19 cellular contexts compared by ENCODE assay signal in genomic region chr6:22010102-22010501, GRCh38.
A peak's percentile ranks its signal among the peaks of the same experiment; 100 is the strongest.
DNase-seq lines count a peak whose midpoint lies in the region; ATAC-seq, FAIRE-seq and TF ChIP-seq lines count a peak whose summit lies in the region.
"Had no signal": no experiment of that assay in that cellular context is flagged by ENCODE, and none has a peak within 500 bp of the region (broad histone marks: within the 10 kb centered on the region; RNA-seq: fewer than 3 reads in every experiment).

No MANE protein-coding gene starts in this region.

- POLR2A ChIA-PET in IMR-90 (lab: Charles Lee; ENCODE audit: unreplicated experiment), result no interaction called here
- POLR2A ChIA-PET in H1 (lab: Charles Lee; ENCODE audit: partially characterized antibody), result interaction anchor here (1.4 kb wide), 1 partner anchor 23 kb away, joined by 3 read pairs; no protein-coding TSS in a partner anchor
- POLR2A ChIA-PET in activated CD4-positive, alpha-beta memory T cell treated with anti-CD3 and anti-CD28 coated beads, Interleukin-2, amount 10 ng/mL, durations not matched to agents 7 days and 5 days (lab: Charles Lee), result no interaction called here

- H2BK120ac ChIP-seq in IMR-90 (ENCODE audit: low read depth, low read length) (no peak overlapping the region; the same call in 1 of the 2 replicates), H1 (replicated peaks; ENCODE audit: low read depth, low read length) (no peak overlapping the region), trophoblast cell (ENCODE audit: insufficient read depth, low read length, poor library complexity) (no peak overlapping the region)

- no TSS peak for BruUV-seq in IMR-90 (replicated peaks; lab: Mats Ljungman, UMichigan)

- H3K9ac ChIP-seq in IMR-90 (ENCODE audit: low read depth, low read length) (no peak overlapping the region), H1 (replicated peaks in 1 of 4; ENCODE audit: extremely low read depth in 1 of 4, low read depth in 3 of 4, low read length in 3 of 4) (no peak overlapping the region; a peak in 1 of 7 replicates), trophoblast cell (ENCODE audit: low read length) (no peak overlapping the region)
- H3K9ac ChIP-seq: BLaER1 had no signal

- H3K4me3 ChIP-seq in IMR-90 (ENCODE audit: insufficient read depth, low read depth, low read length), result no peak overlapping the region
- no peak overlapping the region for H3K4me3 ChIP-seq in H1 (ENCODE audit: extremely low read depth in 1 of 4, insufficient read depth in 2 of 4, low read depth in 3 of 4, low read length in 4 of 4)
- H3K4me3 ChIP-seq in trophoblast cell (ENCODE audit: low read depth, low read length), result no peak overlapping the region
- H3K4me3 ChIP-seq: BLaER1 had no signal

- H3K79me1 ChIP-seq in IMR-90 (ENCODE audit: low read depth in 1 of 2, low read length in 2 of 2) (no peaks in the 10 kb centered on the region), H1 (ENCODE audit: low read depth, low read length) (no peaks in the 10 kb centered on the region; the same call in 1 of the 2 replicates), trophoblast cell (ENCODE audit: low read length) (peaks cover 5% of the 10 kb centered on the region)

- H3K79me2 ChIP-seq in H1 (ENCODE audit: control insufficient read depth in 1 of 2, insufficient read depth in 2 of 2, low read length in 2 of 2) (peaks cover 0 to 23% of the 10 kb centered on the region in 2 experiments; a peak in 2 of 4 replicates), trophoblast cell (ENCODE audit: control insufficient read depth, insufficient read depth, low read length, poor library complexity) (no peaks in the 10 kb centered on the region)

- no peak for FAIRE-seq in H1 (lab: Jason Lieb, UNC)
- FAIRE-seq: G401.6, GM12892 had no signal

- H2AFZ ChIP-seq in IMR-90 (replicated peaks; ENCODE audit: low read length, poor library complexity), result no peak overlapping the region
- H2AFZ ChIP-seq in H1 (ENCODE audit: low read length), result no peak overlapping the region
- H2AFZ ChIP-seq in trophoblast cell (ENCODE audit: insufficient read depth, low read length, poor library complexity), result no peak overlapping the region

- H2BK5ac ChIP-seq in IMR-90 (ENCODE audit: low read depth, low read length, poor library complexity, severe bottlenecking), result no peak overlapping the region
- no peak overlapping the region for H2BK5ac ChIP-seq in H1 (ENCODE audit: low read depth, low read length)
- H2BK5ac ChIP-seq in trophoblast cell (ENCODE audit: low read depth, low read length, poor library complexity), result no peak overlapping the region

- ATAC-seq in IMR-90 (ENCODE audit: low read depth), result no peak
- ATAC-seq in activated T-cell treated with anti-CD3 and anti-CD28 coated beads, Interleukin-2, amount 50 U/mL, for 4 hours, result no peak
- ATAC-seq: CD8-positive, alpha-beta T cell had no signal

- TF ChIP-seq POLR2A in IMR-90 (IDR thresholded peaks at IDR 0.05; ENCODE audit: low read depth, low read length) (no peak), H1 (IDR thresholded peaks at IDR 0.05; ENCODE audit: control extremely low read depth in 1 of 2, low read depth in 2 of 2, low read length in 2 of 2) (no peak)

- H3K9me3 ChIP-seq in IMR-90 (ENCODE audit: control insufficient read depth, insufficient read depth, low read length) (peaks cover 3% of the 10 kb centered on the region), H1 (ENCODE audit: insufficient read depth in 2 of 2, low read depth in 1 of 2, low read length in 1 of 2) (no peaks in the 10 kb centered on the region), trophoblast cell (ENCODE audit: insufficient read depth, low read depth, low read length) (no peaks in the 10 kb centered on the region)
- H3K9me3 ChIP-seq: Caco-2 had no signal

- H3K27ac Mint-ChIP-seq in activated CD4-positive, alpha-beta memory T cell treated with anti-CD3 and anti-CD28 coated beads, Interleukin-2, amount 10 ng/mL, durations not matched to agents 7 days and 5 days, result no peak overlapping the region
- H3K27ac Mint-ChIP-seq: B cell; CD4-positive, CD25-positive, alpha-beta regulatory T cell; CD8-positive, alpha-beta T cell had no signal

- no peak overlapping the region for H3K27ac ChIP-seq in IMR-90 (ENCODE audit: insufficient read depth, low read length)
- no peak overlapping the region for H3K27ac ChIP-seq in H1 (ENCODE audit: low read depth, low read length)
- no peak overlapping the region for H3K27ac ChIP-seq in trophoblast cell (ENCODE audit: low read depth, low read length)
- H3K27ac ChIP-seq: BLaER1, C4-2B had no signal

- in situ Hi-C loops in IMR-90 (cut with MboI; ENCODE audit: low sequenced_read_pairs), result no loop called here

- H3K4ac ChIP-seq in IMR-90 (ENCODE audit: low read depth, low read length) (peak overlapping the region; percentile 8; the same call in 1 of the 2 replicates), H1 (replicated peaks; ENCODE audit: insufficient read length, low read depth, low read length) (no peak overlapping the region), trophoblast cell (ENCODE audit: low read depth, low read length) (no peak overlapping the region)

- no peaks in the 10 kb centered on the region for H3K4me1 Mint-ChIP-seq in activated T-cell treated with anti-CD3 and anti-CD28 coated beads, Interleukin-2, amount 50 U/mL, for 4 hours (ENCODE audit: low read depth)
- H3K4me1 Mint-ChIP-seq in activated CD4-positive, alpha-beta memory T cell treated with anti-CD3 and anti-CD28 coated beads, Interleukin-2, amount 10 ng/mL, durations not matched to agents 7 days and 5 days, result no peaks in the 10 kb centered on the region
- H3K4me1 Mint-ChIP-seq: B cell; CD4-positive, CD25-positive, alpha-beta regulatory T cell had no signal

- no peak overlapping the region for H3K56ac ChIP-seq in IMR-90 (ENCODE audit: extremely low read depth, insufficient read depth, low read length)
- no peak overlapping the region for H3K56ac ChIP-seq in H1 (replicated peaks; ENCODE audit: insufficient read length, low read depth, low read length)

- intact Hi-C loops in IMR-90 (cut with micrococcal nuclease), result no loop called here

- H2AK5ac ChIP-seq in IMR-90 (ENCODE audit: low read depth, low read length) (peak overlapping the region; percentile 66; the same call in 1 of the 2 replicates), H1 (ENCODE audit: low read depth, low read length) (peak overlapping the region; percentile 80; the same call in 1 of the 2 replicates), trophoblast cell (ENCODE audit: low read length) (peak overlapping the region; percentile 60)

- dilution Hi-C loops in IMR-90 (cut with HindIII; ENCODE audit: low sequenced_read_pairs, unreplicated experiment), result no loop called here

- peaks cover 2% of the 10 kb centered on the region; the same call in 1 of the 2 replicates for H3K4me1 ChIP-seq in IMR-90 (ENCODE audit: control insufficient read depth, insufficient read depth, low read length)
- H3K4me1 ChIP-seq in H1 (replicated peaks in 1 of 4; ENCODE audit: control insufficient read depth in 3 of 4, insufficient read depth in 4 of 4, low read length in 3 of 4), result peaks cover 0 to 11% (median 4%) of the 10 kb centered on the region in 4 experiments; a peak in 4 of 7 replicates
- peaks cover 2 to 5% of the 10 kb centered on the region in 2 experiments for H3K4me1 ChIP-seq in trophoblast cell (ENCODE audit: control insufficient read depth in 1 of 2, insufficient read depth in 2 of 2, low read length in 2 of 2)
- H3K4me1 ChIP-seq: BLaER1 had no signal

- H3K4me2 ChIP-seq in IMR-90 (ENCODE audit: low read depth, low read length) (no peak overlapping the region), H1 (ENCODE audit: insufficient read depth in 1 of 2, low read depth in 2 of 2, low read length in 2 of 2) (no peak overlapping the region), trophoblast cell (ENCODE audit: low read length) (no peak overlapping the region)
- H3K4me2 ChIP-seq: BLaER1 had no signal

- H4K5ac ChIP-seq in IMR-90 (ENCODE audit: low read depth, low read length), result no peak overlapping the region
- no peak overlapping the region for H4K5ac ChIP-seq in H1 (ENCODE audit: insufficient read length, low read depth, low read length)

- H2BK20ac ChIP-seq in IMR-90 (ENCODE audit: low read depth, low read length) (no peak overlapping the region), H1 (ENCODE audit: low read length) (no peak overlapping the region)

- H3K27me3 ChIP-seq in IMR-90 (ENCODE audit: control insufficient read depth, insufficient read depth, low read length) (no peaks in the 10 kb centered on the region), H1 (replicated peaks in 1 of 4; ENCODE audit: control insufficient read depth in 3 of 4, extremely low read depth in 1 of 4, insufficient read depth in 3 of 4, low read length in 3 of 4) (no peaks in the 10 kb centered on the region), trophoblast cell (ENCODE audit: insufficient read depth, low read length) (no peaks in the 10 kb centered on the region)
- H3K27me3 ChIP-seq: BLaER1 had no signal

- H4K91ac ChIP-seq in IMR-90 (ENCODE audit: insufficient read depth, low read depth, low read length), result peak overlapping the region; percentile 39
- peak overlapping the region; percentile 34 for H4K91ac ChIP-seq in H1 (replicated peaks; ENCODE audit: insufficient read length, low read length)
- H4K91ac ChIP-seq in trophoblast cell (ENCODE audit: low read depth, low read length), result no peak overlapping the region

- H4K12ac ChIP-seq in trophoblast cell (ENCODE audit: low read depth, low read length), result no peak overlapping the region

- no peak for TF ChIP-seq EP300 in H1 (IDR thresholded peaks at IDR 0.05; ENCODE audit: borderline replicate concordance in 1 of 2, low read depth in 2 of 2, low read length in 2 of 2)

- H3K27me3 Mint-ChIP-seq in activated T-cell treated with anti-CD3 and anti-CD28 coated beads, Interleukin-2, amount 50 U/mL, for 4 hours (ENCODE audit: low read depth), result no peaks in the 10 kb centered on the region
- H3K27me3 Mint-ChIP-seq in activated CD4-positive, alpha-beta memory T cell treated with anti-CD3 and anti-CD28 coated beads, Interleukin-2, amount 10 ng/mL, durations not matched to agents 7 days and 5 days, result no peaks in the 10 kb centered on the region
- H3K27me3 Mint-ChIP-seq: B cell; CD4-positive, CD25-positive, alpha-beta regulatory T cell had no signal

- H2BK15ac ChIP-seq in IMR-90 (ENCODE audit: low read depth, low read length) (no peak overlapping the region), H1 (ENCODE audit: low read length) (no peak overlapping the region)

- no peak overlapping the region for H4K8ac ChIP-seq in IMR-90 (ENCODE audit: low read depth in 2 of 2, low read length in 2 of 2)
- H4K8ac ChIP-seq in H1 (ENCODE audit: extremely low read depth, insufficient read depth, low read length), result no peak overlapping the region
- no peak overlapping the region for H4K8ac ChIP-seq in trophoblast cell (ENCODE audit: low read depth, low read length)

- H3K23me2 ChIP-seq in H1 (ENCODE audit: low read depth, low read length), result no peaks in the 10 kb centered on the region

- no peaks in the 10 kb centered on the region for H3K9me3 Mint-ChIP-seq in activated T-cell treated with anti-CD3 and anti-CD28 coated beads, Interleukin-2, amount 50 U/mL, for 4 hours
- peaks cover 5% of the 10 kb centered on the region for H3K9me3 Mint-ChIP-seq in activated CD4-positive, alpha-beta memory T cell treated with anti-CD3 and anti-CD28 coated beads, Interleukin-2, amount 10 ng/mL, durations not matched to agents 7 days and 5 days
- H3K9me3 Mint-ChIP-seq: CD8-positive, alpha-beta T cell had no signal

- WGBS in IMR-90 (ENCODE audit: extremely low coverage in 2 of 2, insufficient read length in 1 of 2), 2 experiments, result no CpG with 5 or more reads among the region's 3 CpGs
- WGBS in H1 (ENCODE audit: extremely low coverage in 1 of 2, insufficient coverage in 1 of 2, insufficient read length in 1 of 2, insufficient replicate concordance in 2 of 2, low coverage in 1 of 2, low lambda C conversion rate in 2 of 2, missing lambda C conversion rate in 1 of 2), 2 experiments, result 77% methylated on average over 3 of the region's 3 CpGs; no CpG with 5 or more reads in 1 of the 2 experiments
- WGBS in trophoblast cell (ENCODE audit: extremely low coverage, insufficient coverage, insufficient read length), result no CpG with 5 or more reads among the region's 3 CpGs

- no peak for TF ChIP-seq CTCF in IMR-90 (conservative IDR thresholded peaks at IDR 0.05; ENCODE audit: low read depth, low read length)
- TF ChIP-seq CTCF in H1 (IDR thresholded peaks at IDR 0.05; ENCODE audit: control extremely low read depth in 1 of 3, insufficient read depth in 1 of 3, low read depth in 1 of 3, low read length in 3 of 3), result no peak

- H3K36me3 ChIP-seq in IMR-90 (ENCODE audit: control insufficient read depth, insufficient read depth, low read length) (no peaks in the 10 kb centered on the region), H1 (ENCODE audit: control insufficient read depth in 2 of 4, insufficient read depth in 4 of 4, low read length in 3 of 4) (no peaks in the 10 kb centered on the region), trophoblast cell (ENCODE audit: control insufficient read depth in 1 of 2, insufficient read depth in 2 of 2, low read length in 2 of 2) (peaks cover 2 to 3% of the 10 kb centered on the region in 2 experiments)

- H2BK12ac ChIP-seq in H1 (ENCODE audit: low read depth, low read length) (no peak overlapping the region; the same call in 1 of the 2 replicates), trophoblast cell (ENCODE audit: low read length) (no peak overlapping the region)

- H3K18ac ChIP-seq in IMR-90 (ENCODE audit: low read depth, low read length) (no peak overlapping the region), H1 (ENCODE audit: extremely low read depth, low read length) (no peak overlapping the region), trophoblast cell (ENCODE audit: low read length) (no peak overlapping the region)

- CTCF ChIA-PET in IMR-90 (lab: Yijun Ruan, JAX) (interaction anchor here (0.7 kb wide), 1 partner anchor 541 kb away, joined by 4 read pairs; no protein-coding TSS in a partner anchor), H1 (lab: Charles Lee; ENCODE audit: partially characterized antibody) (no interaction called here)
- CTCF ChIA-PET in activated CD4-positive, alpha-beta memory T cell treated with anti-CD3 and anti-CD28 coated beads, Interleukin-2, amount 10 ng/mL, durations not matched to agents 7 days and 5 days (lab: Charles Lee), result no interaction called here

- H3K4me3 Mint-ChIP-seq in activated T-cell treated with anti-CD3 and anti-CD28 coated beads, Interleukin-2, amount 50 U/mL, for 4 hours, result no peak overlapping the region
- H3K4me3 Mint-ChIP-seq in activated CD4-positive, alpha-beta memory T cell treated with anti-CD3 and anti-CD28 coated beads, Interleukin-2, amount 10 ng/mL, durations not matched to agents 7 days and 5 days, result no peak overlapping the region
- H3K4me3 Mint-ChIP-seq: B cell; CD4-positive, CD25-positive, alpha-beta regulatory T cell; CD8-positive, alpha-beta T cell had no signal

- H3K36me3 Mint-ChIP-seq in activated T-cell treated with anti-CD3 and anti-CD28 coated beads, Interleukin-2, amount 50 U/mL, for 4 hours (ENCODE audit: insufficient read depth), result no peaks in the 10 kb centered on the region
- no peaks in the 10 kb centered on the region for H3K36me3 Mint-ChIP-seq in activated CD4-positive, alpha-beta memory T cell treated with anti-CD3 and anti-CD28 coated beads, Interleukin-2, amount 10 ng/mL, durations not matched to agents 7 days and 5 days (ENCODE audit: low read depth)
- H3K36me3 Mint-ChIP-seq: CD4-positive, CD25-positive, alpha-beta regulatory T cell; CD8-positive, alpha-beta T cell had no signal

- H2AK9ac ChIP-seq in IMR-90 (replicated peaks; ENCODE audit: low read depth, low read length, poor library complexity), result no peak overlapping the region

- H3K23ac ChIP-seq in IMR-90 (ENCODE audit: low read depth, low read length), result no peak overlapping the region
- H3K23ac ChIP-seq in H1 (ENCODE audit: insufficient read length), result no peak overlapping the region
- H3K23ac ChIP-seq in trophoblast cell (ENCODE audit: low read length), result no peak overlapping the region

- DNase-seq in IMR-90 (no peak), H1 (ENCODE audit: low read depth in 1 of 2, low spot score in 2 of 2) (no peak), trophoblast cell (no peak), mesenteric fat pad (ENCODE audit: low spot score) (no peak)
- no peak for DNase-seq in activated T-cell treated with anti-CD3 and anti-CD28 coated beads, Interleukin-2, amount 50 U/mL, for 4 hours
- no peak for DNase-seq in activated CD4-positive, alpha-beta memory T cell treated with anti-CD3 and anti-CD28 coated beads, Interleukin-2, amount 10 ng/mL, durations not matched to agents 7 days and 5 days
- DNase-seq: Caco-2; CD4-positive, CD25-positive, alpha-beta regulatory T cell; CD8-positive, alpha-beta T cell; DMS153; DND-41; GOT3; H7; HCEC 1CT had no signal

- peaks cover 6% of the 10 kb centered on the region; the same call in 1 of the 2 replicates for H3K9me1 ChIP-seq in IMR-90 (ENCODE audit: insufficient read depth, low read length)

- H3K14ac ChIP-seq in IMR-90 (replicated peaks; ENCODE audit: low read depth, low read length), result no peak overlapping the region
- H3K14ac ChIP-seq in H1 (ENCODE audit: insufficient read length), result no peak overlapping the region
- no peak overlapping the region for H3K14ac ChIP-seq in trophoblast cell (ENCODE audit: low read length)

- TF ChIP-seq RAD21 in IMR-90 (IDR thresholded peaks at IDR 0.05; ENCODE audit: low read length) (no peak), H1 (IDR thresholded peaks at IDR 0.05 in 1 of 2, conservative IDR thresholded peaks at IDR 0.05 in 1 of 2; ENCODE audit: low read depth in 2 of 2, low read length in 2 of 2) (no peak)

- H4K20me1 ChIP-seq in IMR-90 (ENCODE audit: insufficient read depth, low read length) (no peaks in the 10 kb centered on the region), H1 (replicated peaks in 1 of 2; ENCODE audit: control insufficient read depth in 1 of 2, insufficient read depth in 2 of 2, low read length in 2 of 2) (no peaks in the 10 kb centered on the region)
